Comparison of ENCODE assay signal across 23 cellular contexts in the genomic region with DNA sequence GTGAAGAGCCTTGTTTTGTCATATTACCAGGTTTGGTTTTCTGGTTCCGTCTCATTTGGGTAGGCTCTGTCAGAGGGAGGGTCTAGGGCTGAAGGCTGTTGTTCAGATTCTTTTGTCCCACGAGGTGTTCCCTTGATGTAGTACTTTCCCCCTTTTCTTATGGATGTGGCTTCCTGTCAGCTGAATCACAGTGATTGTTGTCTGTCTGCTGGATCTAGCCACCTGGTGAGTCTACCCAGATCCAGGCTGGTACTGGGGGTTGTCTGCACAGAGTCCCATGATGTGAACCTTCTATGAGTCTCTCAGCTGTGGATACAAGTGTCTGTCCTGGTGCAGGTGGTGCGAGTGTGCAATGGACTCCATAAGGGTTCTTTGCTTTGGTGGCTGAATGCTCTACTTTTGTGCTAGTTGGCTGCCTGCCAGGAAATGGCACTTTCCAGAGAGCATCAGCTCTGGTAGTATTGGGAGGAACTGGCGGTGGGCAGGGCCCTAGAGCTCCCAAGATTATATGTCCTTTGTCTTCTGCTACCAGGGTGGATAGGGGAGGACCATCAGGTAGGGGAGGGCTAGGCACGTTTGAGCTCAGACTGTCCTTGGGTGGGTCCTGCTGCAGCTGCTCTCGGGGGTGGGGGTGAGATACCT.
DNase-seq lines count a peak whose midpoint lies in the region; ATAC-seq and TF ChIP-seq lines count a peak whose summit lies in the region.
"Had no signal": no experiment of that assay in that cellular context is flagged by ENCODE, and none has a peak within 500 bp of the region (broad histone marks: within the 10 kb centered on the region; RNA-seq: fewer than 3 reads in every experiment).

No MANE protein-coding gene starts in this region.

- WGBS in endodermal cell (ENCODE audit: insufficient coverage in 1 of 2, insufficient read length in 1 of 2), 2 experiments = 76 to 83% methylated on average over 3 to 6 of the region's 6 CpGs

- H3K4me3 Mint-ChIP-seq in endodermal cell = no peak overlapping the region
- H3K4me3 Mint-ChIP-seq: activated CD8-positive, alpha-beta T cell treated with anti-CD3 and anti-CD28 coated beads, Interleukin-2, amount 10 ng/mL, durations not matched to agents 7 days and 5 days; activated naive CD4-positive, alpha-beta T cell treated with anti-CD3 and anti-CD28 coated beads, Interleukin-2, amount 50 U/mL, for 24 hours; activated T-cell treated with anti-CD3 and anti-CD28 coated beads, Interleukin-2, amount 50 U/mL, for 24 hours; CD4-positive, CD25-positive, alpha-beta regulatory T cell; effector memory CD8-positive, alpha-beta T cell; naive B cell had no signal

- intact Hi-C loops in Right ventricle myocardium inferior (cut with DNase I) = no loop called here

- ATAC-seq in Right ventricle myocardium inferior (peak; percentile 43), HG02885 (IDR thresholded peaks at IDR 0.05; ENCODE audit: poor library complexity, unreplicated experiment) (no peak)
- ATAC-seq: activated CD8-positive, alpha-beta T cell treated with anti-CD3 and anti-CD28 coated beads, Interleukin-2, amount 10 ng/mL, durations not matched to agents 7 days and 5 days; effector memory CD8-positive, alpha-beta T cell; sciatic nerve had no signal

- H3K36me3 ChIP-seq in right atrium auricular region (no peaks in the 10 kb centered on the region), endodermal cell (ENCODE audit: control insufficient read depth, insufficient read depth, low read length) (no peaks in the 10 kb centered on the region), MG63 (no peaks in the 10 kb centered on the region)
- H3K36me3 ChIP-seq: ascending aorta, ovary, SJCRH30, tibial artery had no signal

- peaks cover 21% of the 10 kb centered on the region for H3K9me3 Mint-ChIP-seq in endodermal cell
- H3K9me3 Mint-ChIP-seq: activated naive CD4-positive, alpha-beta T cell treated with anti-CD3 and anti-CD28 coated beads, Interleukin-2, amount 50 U/mL, for 24 hours; activated T-cell treated with anti-CD3 and anti-CD28 coated beads, Interleukin-2, amount 50 U/mL, for 24 hours; effector memory CD8-positive, alpha-beta T cell had no signal

- no peak overlapping the region for H3K4me3 ChIP-seq in right atrium auricular region
- H3K4me3 ChIP-seq in endodermal cell (ENCODE audit: low read length) = no peak overlapping the region
- H3K4me3 ChIP-seq in MG63 = no peak overlapping the region
- H3K4me3 ChIP-seq: ascending aorta, ovary, SJCRH30, tibial artery had no signal

- DNase-seq in Right ventricle myocardium inferior (ENCODE audit: missing footprints) = no peak
- DNase-seq in right atrium auricular region (ENCODE audit: low spot score) = no peak
- peak; percentile 96 for DNase-seq in NCI-H345 (lab: John Stamatoyannopoulos, UW)
- peak; percentile 53 for DNase-seq in endodermal cell
- peak; percentile 4 for DNase-seq in midbrain (lab: John Stamatoyannopoulos, UW)
- DNase-seq in MG63 = no peak
- no peak for DNase-seq in NCI-H526 treated with DMSO at 0.1 percent for 48 hours (lab: John Stamatoyannopoulos, UW)
- DNase-seq: activated CD8-positive, alpha-beta T cell treated with anti-CD3 and anti-CD28 coated beads, Interleukin-2, amount 10 ng/mL, durations not matched to agents 7 days and 5 days; activated T-cell treated with anti-CD3 and anti-CD28 coated beads, Interleukin-2, amount 50 U/mL, for 24 hours; CD4-positive, CD25-positive, alpha-beta regulatory T cell; DND-41; effector memory CD8-positive, alpha-beta T cell; islet precursor cell; naive B cell; stimulated activated naive CD4-positive, alpha-beta T cell treated with Interleukin-2 at 50 U/mL for 16 hours; tibial artery had no signal

- peaks cover 17% of the 10 kb centered on the region for H3K4me1 Mint-ChIP-seq in endodermal cell
- H3K4me1 Mint-ChIP-seq: activated naive CD4-positive, alpha-beta T cell treated with anti-CD3 and anti-CD28 coated beads, Interleukin-2, amount 50 U/mL, for 24 hours; CD4-positive, CD25-positive, alpha-beta regulatory T cell; naive B cell had no signal

- H3K27me3 ChIP-seq in right atrium auricular region = no peaks in the 10 kb centered on the region
- no peaks in the 10 kb centered on the region for H3K27me3 ChIP-seq in endodermal cell (ENCODE audit: control insufficient read depth, insufficient read depth, low read length, poor library complexity, severe bottlenecking)
- H3K27me3 ChIP-seq in MG63 = no peaks in the 10 kb centered on the region
- H3K27me3 ChIP-seq: ascending aorta, ovary, SJCRH30, tibial artery had no signal

- H3K4me1 ChIP-seq in right atrium auricular region (peaks cover 0 to 16% of the 10 kb centered on the region in 2 donors), endodermal cell (ENCODE audit: control insufficient read depth, insufficient read depth, low read length) (peaks cover 3% of the 10 kb centered on the region)
- H3K4me1 ChIP-seq: ascending aorta, SJCRH30, tibial artery had no signal

- TF ChIP-seq CTCF in right atrium auricular region (IDR thresholded peaks at IDR 0.05) (no peak), endodermal cell (conservative IDR thresholded peaks at IDR 0.05) (no peak)

- H3K9me3 ChIP-seq in right atrium auricular region = no peaks in the 10 kb centered on the region
- H3K9me3 ChIP-seq in endodermal cell (ENCODE audit: control insufficient read depth, low read length) = peaks cover 3% of the 10 kb centered on the region
- H3K9me3 ChIP-seq in MG63 = no peaks in the 10 kb centered on the region
- H3K9me3 ChIP-seq: ascending aorta, ovary, SJCRH30, tibial artery had no signal

- H3K36me3 Mint-ChIP-seq in endodermal cell (ENCODE audit: low read depth) = peaks cover 1% of the 10 kb centered on the region
- H3K36me3 Mint-ChIP-seq: activated naive CD4-positive, alpha-beta T cell treated with anti-CD3 and anti-CD28 coated beads, Interleukin-2, amount 50 U/mL, for 24 hours; CD4-positive, CD25-positive, alpha-beta regulatory T cell; naive B cell had no signal

- H3K27ac Mint-ChIP-seq in endodermal cell = peak overlapping the region; percentile 21
- H3K27ac Mint-ChIP-seq: activated CD8-positive, alpha-beta T cell treated with anti-CD3 and anti-CD28 coated beads, Interleukin-2, amount 10 ng/mL, durations not matched to agents 7 days and 5 days; activated naive CD4-positive, alpha-beta T cell treated with anti-CD3 and anti-CD28 coated beads, Interleukin-2, amount 50 U/mL, for 24 hours; activated T-cell treated with anti-CD3 and anti-CD28 coated beads, Interleukin-2, amount 50 U/mL, for 24 hours; CD4-positive, CD25-positive, alpha-beta regulatory T cell; effector memory CD8-positive, alpha-beta T cell; naive B cell had no signal

- no peak overlapping the region for H3K9ac ChIP-seq in endodermal cell (ENCODE audit: extremely low read depth, low read length, poor library complexity, severe bottlenecking)

- H3K27me3 Mint-ChIP-seq in endodermal cell (ENCODE audit: insufficient read depth) = no peaks in the 10 kb centered on the region

- H3K27ac ChIP-seq in right atrium auricular region (no peak overlapping the region), endodermal cell (ENCODE audit: low read depth, low read length) (no peak overlapping the region)
- H3K27ac ChIP-seq: ascending aorta, ovary, SJCRH30, tibial artery, VCaP had no signal

Comparison
In these comparisons a context has a peak if more than half of its experiments do, and no peak if none do; other contexts are left out.
1. DNase-seq: peak in NCI-H345 (single experiment), endodermal cell (single experiment) and midbrain (single experiment); none in Right ventricle myocardium inferior (single experiment), right atrium auricular region (single experiment), MG63 (single experiment) and NCI-H526 treated with DMSO at 0.1 percent for 48 hours (single experiment).